Comparison of ENCODE assay signal across 23 cellular contexts in the genomic region with DNA sequence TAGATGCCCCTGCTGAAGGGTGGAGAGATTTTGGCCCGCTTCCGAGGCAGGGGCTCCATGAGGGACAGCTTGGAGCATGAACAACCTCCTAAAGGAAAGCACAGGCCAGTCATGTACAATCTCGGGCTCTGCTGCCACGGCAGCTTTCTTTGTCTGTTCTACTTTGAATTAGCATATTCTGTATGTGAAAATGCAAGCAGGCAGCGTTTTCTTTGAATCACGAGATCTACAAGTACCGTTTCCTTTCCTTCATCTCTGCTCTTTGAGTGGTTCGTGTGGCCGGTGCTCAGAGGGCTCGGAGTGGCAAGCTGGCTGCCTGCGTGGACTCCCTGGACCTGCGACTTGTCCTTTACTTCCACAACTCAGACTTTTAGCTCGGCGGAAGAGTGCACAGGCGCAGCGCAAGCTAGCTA. TPM values are rescaled to one million over a fixed set of nuclear protein-coding genes. Genes with fewer than 3 reads are reported as not detected.
DNase-seq lines count a peak whose midpoint lies in the region; ATAC-seq and TF ChIP-seq lines count a peak whose summit lies in the region.
"Had no signal": no experiment of that assay in that cellular context is flagged by ENCODE, and none has a peak within 500 bp of the region (broad histone marks: within the 10 kb centered on the region; RNA-seq: fewer than 3 reads in every experiment).

No MANE protein-coding gene starts in this region.

- peaks cover 19% of the 10 kb centered on the region for H3K4me1 Mint-ChIP-seq in mesothelial cell of epicardium
- no peaks in the 10 kb centered on the region for H3K4me1 Mint-ChIP-seq in natural killer cell treated with Interleukin-12 subunit alpha and Interleukin-12 subunit beta and Interleukin-15 and Interleukin-18, amount 100 ng/mL, for 72 hours (ENCODE audit: low read depth in 2 of 2)
- H3K4me1 Mint-ChIP-seq: central memory CD8-positive, alpha-beta T cell had no signal

- intact Hi-C loops in Right ventricle myocardium inferior (cut with DNase I) (no loop called here), heart right ventricle (cut with DNase I) (no loop called here), vagina (cut with DNase I) (no loop called here)

- H3K27ac ChIP-seq in heart right ventricle (no peak overlapping the region), vagina (peak overlapping the region; percentile 94)
- H3K27ac ChIP-seq: lower lobe of right lung, ovary had no signal

- peak overlapping the region; percentile 50 for H3K27ac Mint-ChIP-seq in mesothelial cell of epicardium
- no peak overlapping the region for H3K27ac Mint-ChIP-seq in natural killer cell treated with Interleukin-12 subunit alpha and Interleukin-12 subunit beta and Interleukin-15 and Interleukin-18, amount 100 ng/mL, for 72 hours
- H3K27ac Mint-ChIP-seq: CD14-positive monocyte, T-helper 17 cell had no signal

- no peaks in the 10 kb centered on the region for H3K9me3 Mint-ChIP-seq in mesothelial cell of epicardium
- no peaks in the 10 kb centered on the region for H3K9me3 Mint-ChIP-seq in natural killer cell treated with Interleukin-12 subunit alpha and Interleukin-12 subunit beta and Interleukin-15 and Interleukin-18, amount 100 ng/mL, for 72 hours
- H3K9me3 Mint-ChIP-seq: central memory CD8-positive, alpha-beta T cell had no signal

- H3K4me1 ChIP-seq in heart right ventricle (no peaks in the 10 kb centered on the region), vagina (peaks cover 16% of the 10 kb centered on the region)

- no peaks in the 10 kb centered on the region for H3K36me3 Mint-ChIP-seq in mesothelial cell of epicardium
- no peaks in the 10 kb centered on the region for H3K36me3 Mint-ChIP-seq in natural killer cell treated with Interleukin-12 subunit alpha and Interleukin-12 subunit beta and Interleukin-15 and Interleukin-18, amount 100 ng/mL, for 72 hours
- H3K36me3 Mint-ChIP-seq: CD14-positive monocyte had no signal

- TF ChIP-seq POLR2A in vagina (IDR thresholded peaks at IDR 0.05): no peak

- H3K4me3 Mint-ChIP-seq in mesothelial cell of epicardium: no peak overlapping the region
- H3K4me3 Mint-ChIP-seq in natural killer cell treated with Interleukin-12 subunit alpha and Interleukin-12 subunit beta and Interleukin-15 and Interleukin-18, amount 100 ng/mL, for 72 hours: no peak overlapping the region
- H3K4me3 Mint-ChIP-seq: central memory CD8-positive, alpha-beta T cell; T-helper 17 cell had no signal

- H3K36me3 ChIP-seq in heart right ventricle (no peaks in the 10 kb centered on the region), vagina (no peaks in the 10 kb centered on the region)
- H3K36me3 ChIP-seq: lower lobe of right lung, ovary had no signal

- H3K9me3 ChIP-seq in heart right ventricle (no peaks in the 10 kb centered on the region), vagina (no peaks in the 10 kb centered on the region)
- H3K9me3 ChIP-seq: lower lobe of right lung, ovary had no signal

- WGBS in heart right ventricle, 2 donors: 86 to 88% methylated on average over 16 of the region's 16 CpGs

- ATAC-seq in Right ventricle myocardium inferior (no peak), heart right ventricle (no peak), HG02763 (IDR thresholded peaks at IDR 0.05; ENCODE audit: unreplicated experiment) (no peak)
- ATAC-seq in natural killer cell treated with Interleukin-12 subunit alpha and Interleukin-12 subunit beta and Interleukin-15 and Interleukin-18, amount 100 ng/mL, for 72 hours: no peak
- ATAC-seq: lower lobe of right lung; stimulated activated naive CD8-positive, alpha-beta T cell treated with anti-CD3 and anti-CD28 coated beads, Interleukin-15, Interleukin-2, amounts not matched to agents 100 U/mL and 50 U/mL, for 24 hours; T-helper 17 cell had no signal

- H3K4me3 ChIP-seq in heart right ventricle (no peak overlapping the region), vagina (peak overlapping the region; percentile 27 to 31)
- H3K4me3 ChIP-seq: lower lobe of right lung, ovary had no signal

- H3K27me3 Mint-ChIP-seq in mesothelial cell of epicardium (ENCODE audit: low read depth): peaks cover 65% of the 10 kb centered on the region
- H3K27me3 Mint-ChIP-seq in natural killer cell treated with Interleukin-12 subunit alpha and Interleukin-12 subunit beta and Interleukin-15 and Interleukin-18, amount 100 ng/mL, for 72 hours: peaks cover 25 to 60% of the 10 kb centered on the region in 2 donors

- no peak for TF ChIP-seq CTCF in heart right ventricle (IDR thresholded peaks at IDR 0.05)
- no peak for TF ChIP-seq CTCF in mesothelial cell of epicardium (IDR thresholded peaks at IDR 0.05; ENCODE audit: unreplicated experiment)
- no peak for TF ChIP-seq CTCF in vagina (IDR thresholded peaks at IDR 0.05)

- DNase-seq in Right ventricle myocardium inferior (ENCODE audit: missing footprints) (peak; percentile 44), heart right ventricle (no peak), dedifferentiated amniotic fluid mesenchymal stem cell (ENCODE audit: extremely low spot score) (peak; percentile 25), mesothelial cell of epicardium (ENCODE audit: low spot score in 2 of 2, unreplicated experiment in 2 of 2) (no peak), vagina (ENCODE audit: extremely low spot score in 2 of 2) (no peak), NCI-H226 (no peak)
- no peak for DNase-seq in natural killer cell treated with Interleukin-12 subunit alpha and Interleukin-12 subunit beta and Interleukin-15 and Interleukin-18, amount 100 ng/mL, for 72 hours (ENCODE audit: low spot score)
- DNase-seq: activated CD4-positive, alpha-beta T cell treated with anti-CD3 and anti-CD28 coated beads, Interleukin-2, amount 50 U/mL, for 1 hour; activated gamma-delta T cell treated with Interleukin-2 at 50 U/mL for 16 hours; activated T-cell treated with anti-CD3 and anti-CD28 coated beads for 4 hours; effector CD4-positive, alpha-beta T cell; lower lobe of right lung; NCI-H1105 treated with DMSO at 0.1 percent for 48 hours; NCI-H2107; NCI-H524 treated with DMSO at 0.1 percent for 48 hours; ovary; stimulated activated naive CD8-positive, alpha-beta T cell treated with anti-CD3 and anti-CD28 coated beads, Interleukin-15, Interleukin-2, amounts not matched to agents 100 U/mL and 50 U/mL, for 24 hours; T-helper 17 cell had no signal

- H3K27me3 ChIP-seq in heart right ventricle (peaks cover 0 to 68% (median 61%) of the 10 kb centered on the region in 7 donors), vagina (no peaks in the 10 kb centered on the region)
- H3K27me3 ChIP-seq: ovary had no signal

RNA-seq across cellular contexts. Expression of gene TWIST2, which starts 6.8 kb away (rescaled TPM):
- total RNA-seq in Right ventricle myocardium inferior (2.6 TPM), heart right ventricle (1 to 10 TPM in 5 of 10 donors, under 1 TPM in 5; 0.19 to 3.2 (median 0.87) TPM), mesothelial cell of epicardium (17.8 to 19.6 TPM (median 18.6 TPM) in 3 replicates), vagina (214 TPM)
- 1 to 10 TPM; 2.7 to 3.5 TPM for polyA plus RNA-seq in heart right ventricle
- not detected for total RNA-seq in natural killer cell treated with Interleukin-12 subunit alpha and Interleukin-12 subunit beta and Interleukin-15 and Interleukin-18, amount 100 ng/mL, for 72 hours
- total RNA-seq: OCI-LY7, SK-MEL-5, T-helper 17 cell had no signal

Comparison
In these comparisons a context has a peak if more than half of its experiments do, and no peak if none do; other contexts are left out.
1. DNase-seq: peak in Right ventricle myocardium inferior (single experiment) and dedifferentiated amniotic fluid mesenchymal stem cell (single experiment); none in heart right ventricle (0 of 2), mesothelial cell of epicardium (0 of 2), vagina (0 of 2), NCI-H226 (single experiment) and natural killer cell treated with Interleukin-12 subunit alpha and Interleukin-12 subunit beta and Interleukin-15 and Interleukin-18, amount 100 ng/mL, for 72 hours (single experiment).
2. H3K4me3 ChIP-seq: peak in vagina (2 of 2); none in heart right ventricle (0 of 10).
3. RNA of gene TWIST2, which starts 6.8 kb away (total RNA-seq): 214 TPM in vagina (single experiment); 17.8 to 19.6 TPM in mesothelial cell of epicardium, 2.6 TPM in Right ventricle myocardium inferior (single experiment), 0.19 to 3.2 TPM in heart right ventricle and not detected in natural killer cell treated with Interleukin-12 subunit alpha and Interleukin-12 subunit beta and Interleukin-15 and Interleukin-18, amount 100 ng/mL, for 72 hours; every median in the first group is over 10 times any median in the second.